13 cellular contexts compared by ENCODE assay signal in the genomic region with DNA sequence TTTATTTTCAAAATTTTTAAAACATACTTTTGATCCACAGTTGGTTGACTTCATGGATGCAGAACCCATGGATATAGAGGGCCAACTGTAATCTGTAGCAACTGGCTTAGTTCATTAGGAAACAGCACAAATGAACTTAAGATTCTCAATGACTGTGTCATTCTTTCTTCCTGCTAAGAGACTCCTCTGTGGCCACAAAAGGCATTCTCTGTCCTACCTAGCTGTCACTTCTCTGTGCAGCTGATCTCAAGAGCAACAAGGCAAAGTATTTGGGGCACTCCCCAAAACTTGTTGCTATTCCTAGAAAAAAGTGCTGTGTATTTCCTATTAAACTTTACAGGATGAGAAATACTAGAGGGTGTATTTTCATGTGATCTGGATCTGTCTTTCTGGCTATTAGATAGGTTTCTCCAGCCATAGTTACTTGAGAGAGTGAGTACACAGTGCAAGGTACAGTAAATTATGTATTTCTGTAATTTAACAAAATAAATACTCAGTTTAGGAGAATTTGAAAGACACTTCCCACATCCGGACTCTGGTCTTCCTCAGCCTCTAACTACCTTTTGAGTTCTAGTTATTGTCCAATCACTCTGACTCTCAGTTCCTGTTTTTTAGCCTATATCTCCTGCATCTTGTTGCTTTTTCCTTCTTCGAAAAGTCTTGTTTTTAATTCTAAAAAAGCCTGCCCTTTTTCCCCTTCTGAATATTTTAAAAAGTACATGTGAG. TPM values are rescaled to one million over a fixed set of nuclear protein-coding genes. Genes with fewer than 3 reads are reported as not detected.
DNase-seq lines count a peak whose midpoint lies in the region; ATAC-seq and TF ChIP-seq lines count a peak whose summit lies in the region.
"Had no signal": no experiment of that assay in that cellular context is flagged by ENCODE, and none has a peak within 500 bp of the region (broad histone marks: within the 10 kb centered on the region; RNA-seq: fewer than 3 reads in every experiment).

No MANE protein-coding gene starts in this region.

- H3K79me1 ChIP-seq in neuronal stem cell (ENCODE audit: low read depth, low read length) = no peaks in the 10 kb centered on the region

- H3K4me3 ChIP-seq in neuronal stem cell (ENCODE audit: low read length in 2 of 2) = no peak overlapping the region
- no peak overlapping the region for H3K4me3 ChIP-seq in uterus
- H3K4me3 ChIP-seq: suprapubic skin had no signal

- no peak overlapping the region for H3K4me2 ChIP-seq in neuronal stem cell (ENCODE audit: insufficient read depth, low read length, poor library complexity, severe bottlenecking)

- no peak overlapping the region for H2BK5ac ChIP-seq in neuronal stem cell (ENCODE audit: low read length)

- no peaks in the 10 kb centered on the region for H3K27me3 Mint-ChIP-seq in stimulated activated naive CD8-positive, alpha-beta T cell treated with anti-CD3 and anti-CD28 coated beads, Interleukin-15, Interleukin-2, amounts not matched to agents 100 ng/mL and 50 ng/mL, for 24 hours
- H3K27me3 Mint-ChIP-seq in stimulated activated naive CD8-positive, alpha-beta T cell treated with anti-CD3 and anti-CD28 coated beads, Interleukin-15, amount 100 ng/mL, for 72 hours = no peaks in the 10 kb centered on the region
- H3K27me3 Mint-ChIP-seq: IgD-negative memory B cell had no signal

- H3K4me1 ChIP-seq in neuronal stem cell (ENCODE audit: control insufficient read depth in 2 of 2, insufficient read depth in 1 of 2, low read depth in 1 of 2, low read length in 2 of 2) = peaks cover 0 to 4% of the 10 kb centered on the region in 2 donors
- H3K4me1 ChIP-seq in uterus = no peaks in the 10 kb centered on the region
- H3K4me1 ChIP-seq: suprapubic skin had no signal

- intact Hi-C loops in uterus (cut with DNase I; ENCODE audit: low total_unique reads) = no loop called here

- peaks cover 3% of the 10 kb centered on the region for H3K36me3 Mint-ChIP-seq in stimulated activated naive CD8-positive, alpha-beta T cell treated with anti-CD3 and anti-CD28 coated beads, Interleukin-15, Interleukin-2, amounts not matched to agents 100 ng/mL and 50 ng/mL, for 24 hours (ENCODE audit: low read depth)

- peaks cover 12% of the 10 kb centered on the region for H3K4me1 Mint-ChIP-seq in stimulated activated naive CD8-positive, alpha-beta T cell treated with anti-CD3 and anti-CD28 coated beads, Interleukin-15, Interleukin-2, amounts not matched to agents 100 ng/mL and 50 ng/mL, for 24 hours (ENCODE audit: low read depth)
- H3K4me1 Mint-ChIP-seq in stimulated activated naive CD8-positive, alpha-beta T cell treated with anti-CD3 and anti-CD28 coated beads, Interleukin-15, amount 100 ng/mL, for 72 hours = peaks cover 11% of the 10 kb centered on the region

- H3K14ac ChIP-seq in neuronal stem cell (ENCODE audit: low read length) = no peak overlapping the region

- DNase-seq in stimulated activated naive CD8-positive, alpha-beta T cell treated with anti-CD3 and anti-CD28 coated beads, Interleukin-15, amount 100 ng/mL, for 72 hours = no peak
- DNase-seq in NAMALWA (ENCODE audit: low spot score) (peak; percentile 28), neuronal stem cell (ENCODE audit: low spot score) (no peak), erythroblast (lab: John Stamatoyannopoulos, UW) (no peak), uterus (no peak)
- DNase-seq: foreskin melanocyte; midbrain; stimulated activated CD4-positive, alpha-beta T cell treated with anti-CD3 and anti-CD28 coated beads, Interleukin-12 subunit alpha, Interleukin-12 subunit beta, amount 100 ng/mL, for 4 hours had no signal

- H2BK120ac ChIP-seq in neuronal stem cell (ENCODE audit: low read depth, low read length) = no peak overlapping the region

- H3K36me3 ChIP-seq in neuronal stem cell (replicated peaks in 1 of 2; ENCODE audit: control insufficient read depth in 2 of 2, insufficient read depth in 2 of 2, low read length in 2 of 2) (no peaks in the 10 kb centered on the region), uterus (no peaks in the 10 kb centered on the region)

- H2BK12ac ChIP-seq in neuronal stem cell (ENCODE audit: low read length) = no peak overlapping the region

- no peak overlapping the region for H3K27ac ChIP-seq in neuronal stem cell (replicated peaks; ENCODE audit: low read length)
- H3K27ac ChIP-seq in uterus = no peak overlapping the region
- H3K27ac ChIP-seq: suprapubic skin had no signal

- no peaks in the 10 kb centered on the region for H3K27me3 ChIP-seq in neuronal stem cell (ENCODE audit: control insufficient read depth in 3 of 3, insufficient read depth in 3 of 3, low read depth in 1 of 3, low read length in 3 of 3)
- no peaks in the 10 kb centered on the region for H3K27me3 ChIP-seq in uterus
- H3K27me3 ChIP-seq: suprapubic skin had no signal

- H3K9ac ChIP-seq in neuronal stem cell (ENCODE audit: low read depth, low read length, poor library complexity) = no peak overlapping the region

- H3K23ac ChIP-seq in neuronal stem cell (ENCODE audit: low read depth, low read length, poor library complexity) = no peak overlapping the region

- H3K9me3 Mint-ChIP-seq in stimulated activated naive CD8-positive, alpha-beta T cell treated with anti-CD3 and anti-CD28 coated beads, Interleukin-15, Interleukin-2, amounts not matched to agents 100 ng/mL and 50 ng/mL, for 24 hours = no peaks in the 10 kb centered on the region
- no peaks in the 10 kb centered on the region for H3K9me3 Mint-ChIP-seq in stimulated activated naive CD8-positive, alpha-beta T cell treated with anti-CD3 and anti-CD28 coated beads, Interleukin-15, amount 100 ng/mL, for 72 hours
- H3K9me3 Mint-ChIP-seq: IgD-negative memory B cell had no signal

- no peak for TF ChIP-seq CTCF in uterus (IDR thresholded peaks at IDR 0.05)

- H2BK15ac ChIP-seq in neuronal stem cell (ENCODE audit: low read length) = no peak overlapping the region

- H3K4ac ChIP-seq in neuronal stem cell (ENCODE audit: low read length) = no peak overlapping the region

- H2AFZ ChIP-seq in neuronal stem cell (ENCODE audit: low read length) = no peak overlapping the region

- no peak overlapping the region for H2AK5ac ChIP-seq in neuronal stem cell (ENCODE audit: low read depth, low read length)

- H3K27ac Mint-ChIP-seq in stimulated activated naive CD8-positive, alpha-beta T cell treated with anti-CD3 and anti-CD28 coated beads, Interleukin-15, Interleukin-2, amounts not matched to agents 100 ng/mL and 50 ng/mL, for 24 hours = peak overlapping the region; percentile 45
- H3K27ac Mint-ChIP-seq in stimulated activated naive CD8-positive, alpha-beta T cell treated with anti-CD3 and anti-CD28 coated beads, Interleukin-15, amount 100 ng/mL, for 72 hours = no peak overlapping the region
- H3K27ac Mint-ChIP-seq: IgD-negative memory B cell had no signal

- ATAC-seq in stimulated activated naive CD8-positive, alpha-beta T cell treated with anti-CD3 and anti-CD28 coated beads, Interleukin-15, amount 100 ng/mL, for 72 hours = no peak
- ATAC-seq in HG02938 (IDR thresholded peaks at IDR 0.05; ENCODE audit: unreplicated experiment) (peak; percentile 65), GM19467 (IDR thresholded peaks at IDR 0.05; ENCODE audit: unreplicated experiment) (no peak)

- H3K4me3 Mint-ChIP-seq in stimulated activated naive CD8-positive, alpha-beta T cell treated with anti-CD3 and anti-CD28 coated beads, Interleukin-15, Interleukin-2, amounts not matched to agents 100 ng/mL and 50 ng/mL, for 24 hours = no peak overlapping the region
- no peak overlapping the region for H3K4me3 Mint-ChIP-seq in stimulated activated naive CD8-positive, alpha-beta T cell treated with anti-CD3 and anti-CD28 coated beads, Interleukin-15, amount 100 ng/mL, for 72 hours

- H3K9me3 ChIP-seq in neuronal stem cell (replicated peaks in 1 of 2; ENCODE audit: control insufficient read depth in 2 of 2, insufficient read depth in 1 of 2, low read depth in 1 of 2, low read length in 2 of 2) (peaks cover 0 to 2% of the 10 kb centered on the region in 2 donors), uterus (no peaks in the 10 kb centered on the region)
- H3K9me3 ChIP-seq: suprapubic skin had no signal

- no peak overlapping the region for H4K91ac ChIP-seq in neuronal stem cell (ENCODE audit: low read depth, low read length, poor library complexity)

- TF ChIP-seq POLR2A in erythroblast (IDR thresholded peaks at IDR 0.05; ENCODE audit: low read length) (no peak), uterus (IDR thresholded peaks at IDR 0.05) (no peak)

- no peak overlapping the region for H3K18ac ChIP-seq in neuronal stem cell (ENCODE audit: low read length)

- H4K8ac ChIP-seq in neuronal stem cell (ENCODE audit: low read depth, low read length) = no peak overlapping the region

- WGBS in neuronal stem cell (ENCODE audit: extremely low coverage in 2 of 2, insufficient read length in 2 of 2, insufficient replicate concordance in 1 of 2), 2 donors = no CpG with 5 or more reads among the region's 2 CpGs

RNA-seq across cellular contexts. Expression of gene TLR2, which starts 21.8 kb away (rescaled TPM):
- polyA plus RNA-seq in neuronal stem cell (2013, experiment 1 of 2) = 0.29 TPM
- polyA plus RNA-seq in neuronal stem cell (2013, experiment 2 of 2) = 0.28 TPM
- total RNA-seq in uterus = 10 to 100 TPM in 2 of 4 donors, 1 to 10 TPM in 2; 1.3 to 19.1 (median 9.9) TPM

RNA-seq across cellular contexts. Expression of gene RNF175, which starts 53.9 kb away (rescaled TPM):
- polyA plus RNA-seq in neuronal stem cell (2013, experiment 1 of 2) = 22.7 TPM
- polyA plus RNA-seq in neuronal stem cell (2013, experiment 2 of 2) = 22.6 TPM
- total RNA-seq in uterus = 1 to 10 TPM in 1 of 4 donors, not detected in 3; 3.9 TPM
- total RNA-seq: suprapubic skin had no signal
- polyA plus RNA-seq: IgD-negative memory B cell had no signal
